ENCODE assay signal across 18 cellular contexts in the genomic region with DNA sequence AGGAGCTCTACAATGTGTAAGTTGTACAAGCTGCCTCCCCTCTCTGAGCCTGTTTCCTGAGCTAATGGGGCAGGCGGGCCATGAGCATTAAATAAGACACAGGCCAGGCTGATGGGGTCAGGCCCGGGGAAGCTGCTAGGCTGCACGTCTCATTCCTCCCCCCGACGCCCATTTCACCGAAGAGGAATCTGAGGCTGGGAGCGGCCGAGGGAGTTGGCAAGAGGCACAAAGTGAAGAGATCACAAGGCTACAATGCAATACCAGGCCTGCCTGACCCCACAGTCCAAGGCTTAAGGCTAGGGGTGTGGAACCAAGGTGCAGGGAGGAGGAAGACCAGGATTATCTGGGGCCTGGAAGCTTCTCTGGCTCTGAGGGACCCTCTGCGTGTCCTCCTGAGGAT. TPM values are rescaled to one million over a fixed set of nuclear protein-coding genes. Genes with fewer than 3 reads are reported as not detected.
DNase-seq lines count a peak whose midpoint lies in the region; ATAC-seq and TF ChIP-seq lines count a peak whose summit lies in the region.
"Had no signal": no experiment of that assay in that cellular context is flagged by ENCODE, and none has a peak within 500 bp of the region (broad histone marks: within the 10 kb centered on the region; RNA-seq: fewer than 3 reads in every experiment).

No MANE protein-coding gene starts in this region.

- no peaks in the 10 kb centered on the region for H3K9me3 ChIP-seq in right cardiac atrium (ENCODE audit: control insufficient read depth, low read length)
- no peaks in the 10 kb centered on the region for H3K9me3 ChIP-seq in stomach
- no peaks in the 10 kb centered on the region for H3K9me3 ChIP-seq in MG63
- H3K9me3 ChIP-seq: thoracic aorta had no signal

- no peaks in the 10 kb centered on the region for H3K27me3 ChIP-seq in right cardiac atrium (ENCODE audit: control insufficient read depth, insufficient read depth)
- no peaks in the 10 kb centered on the region for H3K27me3 ChIP-seq in stomach
- no peaks in the 10 kb centered on the region for H3K27me3 ChIP-seq in MG63

- H3K36me3 ChIP-seq in stomach (peaks cover 28 to 64% (median 50%) of the 10 kb centered on the region in 4 donors), MG63 (peaks cover 12% of the 10 kb centered on the region)

- H3K27ac ChIP-seq in right cardiac atrium (ENCODE audit: low read length) = peak overlapping the region; percentile 11
- H3K27ac ChIP-seq in stomach = peak overlapping the region in 3 of 5 donors; percentile 4 to 31 (median 20)
- H3K27ac ChIP-seq: C4-2B, thoracic aorta had no signal

- no peak overlapping the region for H3K4me3 ChIP-seq in right cardiac atrium (ENCODE audit: low read length)
- no peak overlapping the region for H3K4me3 ChIP-seq in stomach
- no peak overlapping the region for H3K4me3 ChIP-seq in MG63
- H3K4me3 ChIP-seq: thoracic aorta had no signal

- 53% methylated on average over 9 of the region's 9 CpGs for WGBS in right cardiac atrium
- WGBS in stomach, 5 donors = 52 to 84% (median 73%) methylated on average over 7 to 9 of the region's 9 CpGs

- no peaks in the 10 kb centered on the region for H3K36me3 Mint-ChIP-seq in brain
- H3K36me3 Mint-ChIP-seq: activated naive CD4-positive, alpha-beta T cell treated with anti-CD3 and anti-CD28 coated beads, Interleukin-2, amount 50 U/mL, for 24 hours had no signal

- peak; percentile 18 to 63 for ATAC-seq in right cardiac atrium
- ATAC-seq in HG03521 (IDR thresholded peaks at IDR 0.05; ENCODE audit: unreplicated experiment) = no peak
- ATAC-seq in HG02884 (IDR thresholded peaks at IDR 0.05; ENCODE audit: unreplicated experiment) = no peak
- no peak for ATAC-seq in GM21786 (IDR thresholded peaks at IDR 0.05; ENCODE audit: unreplicated experiment)

- no peaks in the 10 kb centered on the region for H3K27me3 Mint-ChIP-seq in brain
- H3K27me3 Mint-ChIP-seq: activated naive CD4-positive, alpha-beta T cell treated with anti-CD3 and anti-CD28 coated beads, Interleukin-2, amount 50 U/mL, for 24 hours had no signal

- no peak for TF ChIP-seq POLR2A in stomach (IDR thresholded peaks at IDR 0.05)

- peaks cover 5% of the 10 kb centered on the region for H3K4me1 ChIP-seq in right cardiac atrium (ENCODE audit: control insufficient read depth, insufficient read depth, low read length)
- H3K4me1 ChIP-seq in stomach = peaks cover 4 to 47% (median 27%) of the 10 kb centered on the region in 4 donors

- DNase-seq in ELF-1 (ENCODE audit: low read depth, low spot score) (peak; percentile 29), right cardiac atrium (peak in 2 of 3 donors; percentile 62 to 75), stomach (no peak), MG63 (no peak)
- DNase-seq: activated CD4-positive, CD25-positive, alpha-beta regulatory T cell treated with anti-CD3 and anti-CD28 coated beads, Interleukin-2, amount 50 U/mL, for 72 hours; cerebellar nuclear complex; mesendoderm; NCI-H1105; occipital lobe had no signal

- no peak for TF ChIP-seq EP300 in stomach (IDR thresholded peaks at IDR 0.05)

- no peak for TF ChIP-seq CTCF in brain (conservative IDR thresholded peaks at IDR 0.05)
- TF ChIP-seq CTCF in stomach (IDR thresholded peaks at IDR 0.05) = no peak

- H3K27ac Mint-ChIP-seq in brain = peak overlapping the region in 3 of 5 experiments; percentile 59 to 83 (median 62)

- H3K4me1 Mint-ChIP-seq in brain = peaks cover 29% of the 10 kb centered on the region
- H3K4me1 Mint-ChIP-seq: activated naive CD4-positive, alpha-beta T cell treated with anti-CD3 and anti-CD28 coated beads, Interleukin-2, amount 50 U/mL, for 24 hours had no signal

- intact Hi-C loops in right cardiac atrium (cut with DNase I) = no loop called here
- intact Hi-C loops in stomach (cut with DNase I; ENCODE audit: low total_unique reads) = no loop called here

- no peaks in the 10 kb centered on the region for H3K9me3 Mint-ChIP-seq in brain
- H3K9me3 Mint-ChIP-seq: activated naive CD4-positive, alpha-beta T cell treated with anti-CD3 and anti-CD28 coated beads, Interleukin-2, amount 50 U/mL, for 24 hours had no signal

- H3K4me3 Mint-ChIP-seq in brain = no peak overlapping the region
- H3K4me3 Mint-ChIP-seq: activated naive CD4-positive, alpha-beta T cell treated with anti-CD3 and anti-CD28 coated beads, Interleukin-2, amount 50 U/mL, for 24 hours had no signal

RNA-seq across cellular contexts. Expression of gene PLXND1, which starts 19.4 kb away (rescaled TPM):
- polyA plus RNA-seq in brain (ENCODE audit: insufficient read depth, low read depth, low replicate concordance) = 151 TPM
- 100 to 1,000 TPM in 1 of 4 donors, 10 to 100 TPM in 3; 75.4 to 102 (median 84.1) TPM for total RNA-seq in right cardiac atrium
- 89.4 TPM for polyA plus RNA-seq in right cardiac atrium
- 100 to 1,000 TPM in 2 of 5 donors, 10 to 100 TPM in 3; 53.1 to 251 (median 65.2) TPM for total RNA-seq in stomach
- 10 to 100 TPM; 22.6 to 44.7 (median 32.0) TPM for polyA plus RNA-seq in stomach
- total RNA-seq in MG63 (2014; rRNA removed; shearing (Covaris generic); ENCODE audit: low replicate concordance) = 5.8 and 21.9 TPM in 2 replicates

RNA-seq across cellular contexts. Expression of gene H1-8, which starts 44.1 kb away (rescaled TPM):
- not detected for polyA plus RNA-seq in brain (ENCODE audit: insufficient read depth, low read depth, low replicate concordance)
- total RNA-seq in right cardiac atrium = not detected
- not detected for polyA plus RNA-seq in right cardiac atrium
- total RNA-seq in stomach = not detected
- not detected for polyA plus RNA-seq in stomach
- total RNA-seq in MG63 (2014; rRNA removed; shearing (Covaris generic); ENCODE audit: low replicate concordance) = not detected in 2 replicates
- total RNA-seq: occipital lobe; T-helper 1 cell treated with Interleukin-12 subunit alpha and Interleukin-12 subunit beta and Interleukin-4 antibody, amounts not matched to agents 30 ng/mL and 1 ng/mL, for 36 hours; thoracic aorta had no signal
- polyA plus RNA-seq: esophagus had no signal

RNA-seq across cellular contexts. Expression of gene RHO, which starts 58.6 kb away (rescaled TPM):
- polyA plus RNA-seq in brain (ENCODE audit: insufficient read depth, low read depth, low replicate concordance) (not detected), right cardiac atrium (not detected), stomach (not detected)
- total RNA-seq in right cardiac atrium (not detected), stomach (not detected)
- total RNA-seq in MG63 (2014; rRNA removed; shearing (Covaris generic); ENCODE audit: low replicate concordance) = not detected in 2 replicates
- total RNA-seq: occipital lobe; T-helper 1 cell treated with Interleukin-12 subunit alpha and Interleukin-12 subunit beta and Interleukin-4 antibody, amounts not matched to agents 30 ng/mL and 1 ng/mL, for 36 hours; thoracic aorta had no signal
- polyA plus RNA-seq: esophagus had no signal

Comparison
In these comparisons a context has a peak if more than half of its experiments do, and no peak if none do; other contexts are left out.
1. DNase-seq: peak in ELF-1 (single experiment) and right cardiac atrium (2 of 3); none in stomach (single experiment) and MG63 (single experiment).
2. ATAC-seq: peak in right cardiac atrium (2 of 2); none in HG03521 (single experiment), HG02884 (single experiment) and GM21786 (single experiment).